In the genomic region with DNA sequence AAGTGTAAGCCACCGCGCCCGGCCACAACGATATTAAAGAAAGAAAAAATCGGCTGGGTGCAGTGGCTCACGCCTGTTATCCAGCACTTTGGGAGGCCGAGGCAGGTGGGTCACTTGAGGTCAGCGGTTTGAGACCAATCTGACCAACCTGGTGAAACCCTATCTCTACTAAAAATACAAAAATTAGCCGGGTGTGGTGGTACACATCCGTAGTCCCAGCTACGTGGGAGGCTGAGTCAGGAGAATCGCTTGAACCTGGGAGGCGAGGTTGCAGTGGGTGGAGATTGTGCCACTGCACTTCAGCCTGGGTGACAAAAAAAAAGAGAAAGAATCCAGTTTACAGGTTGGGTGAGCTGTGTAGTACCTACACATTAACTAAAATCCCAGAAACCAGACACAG, we compare ENCODE assay signal across 31 cellular contexts.
"Had no signal": no experiment of that assay in that cellular context is flagged by ENCODE, and none has a peak within 500 bp of the region (broad histone marks: within the 10 kb centered on the region; RNA-seq: fewer than 3 reads in every experiment).

No MANE protein-coding gene starts in this region.

- H3K9me3 Mint-ChIP-seq: T-cell had no signal

- H3K27ac ChIP-seq: Peyer's patch, RWPE1, SJCRH30 had no signal

- ATAC-seq: PC-3, Right ventricle myocardium inferior, SK-N-SH treated with all-trans-retinoic acid at 6 μM for 48 hours, T-cell had no signal

- H3K4me3 ChIP-seq: MG63, Peyer's patch, SJCRH30 had no signal

- H3K4me1 ChIP-seq: Peyer's patch, SJCRH30 had no signal

- H3K4me3 Mint-ChIP-seq: T-cell had no signal

- DNase-seq: Kasumi-1, MG63, NCI-H1048, NCI-H1092 treated with DMSO at 0.1 percent for 48 hours, NCI-H1105 treated with DMSO at 0.1 percent for 48 hours, NCI-H146, NCI-H1694, NCI-H187, NCI-H1930, NCI-H2029 treated with DMSO at 0.1 percent for 48 hours, NCI-H2081 treated with DMSO at 0.1 percent for 48 hours, NCI-H2107, NCI-H2171, NCI-H226, NCI-H446 treated with DMSO at 0.1 percent for 48 hours, NCI-H510A, NCI-H524, NCI-H526, NCI-H69, NCI-H748 treated with DMSO at 0.1 percent for 48 hours, NCI-H82, OCI-M1, PC-3, Peyer's patch, SHP77, SIG-M5, SJCRH30, T-cell had no signal

- H3K36me3 Mint-ChIP-seq: T-cell had no signal

- H3K27ac Mint-ChIP-seq: T-cell had no signal

- H3K9me3 ChIP-seq: Peyer's patch, SJCRH30 had no signal

- H3K27me3 ChIP-seq: MG63, Peyer's patch, SJCRH30 had no signal

- H3K36me3 ChIP-seq: MG63, Peyer's patch, SJCRH30 had no signal
